In the genomic region with DNA sequence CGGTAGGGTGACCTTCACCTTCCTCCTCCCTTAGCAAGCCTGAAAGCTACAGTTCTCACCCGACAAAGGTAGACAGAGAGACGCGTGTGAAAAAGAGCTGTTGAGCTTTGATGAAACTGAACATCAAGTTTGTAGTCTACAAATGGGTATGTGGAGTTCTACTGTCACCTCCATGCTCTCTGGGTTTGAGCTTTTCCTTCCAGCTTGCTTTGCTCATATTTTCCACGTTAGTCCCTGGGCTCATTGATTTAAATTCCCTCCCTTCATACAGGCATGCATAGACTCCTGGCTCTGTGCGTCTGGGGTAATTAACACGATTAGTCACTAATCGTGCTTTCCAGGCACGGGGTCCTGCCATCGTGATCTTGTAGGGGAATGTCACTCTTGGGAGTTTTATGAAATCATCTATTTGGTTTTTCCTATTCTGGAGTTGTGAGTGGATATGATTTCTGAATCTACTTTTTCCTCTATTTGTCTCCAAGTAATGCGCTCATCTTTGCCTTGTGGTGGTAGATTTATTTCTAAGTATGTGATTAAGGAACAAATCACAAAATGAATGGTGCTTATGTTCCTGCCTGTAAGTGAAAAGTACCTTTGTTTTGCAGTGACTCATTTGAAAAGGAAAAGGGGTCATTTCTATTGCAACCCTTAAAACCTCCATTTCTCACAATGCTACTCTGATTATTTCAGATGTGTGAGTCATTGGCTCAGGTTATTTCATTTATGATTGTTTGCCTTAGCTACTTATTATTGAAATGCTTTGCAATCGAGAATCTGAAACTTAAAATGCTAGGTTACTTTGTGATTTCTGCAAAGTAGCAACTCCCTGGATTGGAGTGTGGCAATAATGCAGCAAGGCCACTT, we compare ENCODE assay signal across 8 cellular contexts.
DNase-seq lines count a peak whose midpoint lies in the region; ATAC-seq and TF ChIP-seq lines count a peak whose summit lies in the region.

No MANE protein-coding gene starts in this region.

- H4K20me1 ChIP-seq in OCI-LY3 (ENCODE audit: insufficient read depth, low read length), result no peaks in the 10 kb centered on the region

- H3K79me2 ChIP-seq in OCI-LY3 (ENCODE audit: low read length), result no peaks in the 10 kb centered on the region

- ATAC-seq in HG02852 (IDR thresholded peaks at IDR 0.05; ENCODE audit: unreplicated experiment), result peak; percentile 55

- no peak overlapping the region; the same call in 1 of the 2 replicates for H2AFZ ChIP-seq in OCI-LY3 (ENCODE audit: low read depth, low read length)

- H3K4me1 ChIP-seq in OCI-LY3 (ENCODE audit: low read length) (peaks cover 10% of the 10 kb centered on the region), duodenal mucosa (ENCODE audit: control insufficient read depth in 1 of 2, insufficient read depth in 2 of 2, low read length in 2 of 2) (peaks cover 57 to 59% of the 10 kb centered on the region in 2 donors)

- H3K9ac ChIP-seq in OCI-LY3 (ENCODE audit: low read length) (no peak overlapping the region), duodenal mucosa (ENCODE audit: low read depth in 1 of 2, low read length in 2 of 2) (no peak overlapping the region)

- intact Hi-C loops in dorsolateral prefrontal cortex (cut with DNase I), result no loop called here

- H3K36me3 ChIP-seq in OCI-LY3 (replicated peaks; ENCODE audit: low read depth, low read length), result no peaks in the 10 kb centered on the region
- H3K36me3 ChIP-seq in duodenal mucosa (ENCODE audit: control insufficient read depth in 1 of 2, insufficient read depth in 2 of 2, low read length in 2 of 2), result no peaks in the 10 kb centered on the region

- H3K27ac ChIP-seq in OCI-LY3 (ENCODE audit: low read length) (no peak overlapping the region), duodenal mucosa (ENCODE audit: low read depth, low read length) (peak overlapping the region; percentile 67), dorsolateral prefrontal cortex (peak overlapping the region in 23 of 59 donors; percentile 3 to 63 (median 23))

- peak; percentile 51 for DNase-seq in SIG-M5 treated with dmso at 0.1 percent for 504 hours (lab: John Stamatoyannopoulos, UW; ENCODE audit: unreplicated experiment)
- DNase-seq in SIG-M5 (lab: John Stamatoyannopoulos, UW), result no peak
- DNase-seq in retinal pigment epithelial cell (ENCODE audit: low read depth), result peak; percentile 88
- DNase-seq in T-helper 9 cell, result no peak
- no peak for DNase-seq in dorsolateral prefrontal cortex

- H3K4me3 ChIP-seq in OCI-LY3 (ENCODE audit: low read length) (no peak overlapping the region), duodenal mucosa (ENCODE audit: low read depth in 1 of 2, low read length in 2 of 2) (peak overlapping the region in 1 of 2 donors; percentile 44), retinal pigment epithelial cell (ENCODE audit: low read length) (peak overlapping the region; percentile 26), dorsolateral prefrontal cortex (no peak overlapping the region)

- peak overlapping the region; percentile 13 for H3K4me2 ChIP-seq in OCI-LY3 (ENCODE audit: low read length)

- TF ChIP-seq CTCF in OCI-LY3 (IDR thresholded peaks at IDR 0.05; ENCODE audit: low read depth, low read length) (no peak), retinal pigment epithelial cell (conservative IDR thresholded peaks at IDR 0.05; ENCODE audit: low read depth, low read length) (no peak), dorsolateral prefrontal cortex (IDR thresholded peaks at IDR 0.05 in 54 of 56, conservative IDR thresholded peaks at IDR 0.05 in 2 of 56; ENCODE audit: low read depth in 1 of 56, partially characterized antibody in 56 of 56) (no peak)

- H3K27me3 ChIP-seq in OCI-LY3 (ENCODE audit: low read depth, low read length) (no peaks in the 10 kb centered on the region), duodenal mucosa (ENCODE audit: control insufficient read depth in 1 of 2, insufficient read depth in 2 of 2, low read length in 2 of 2) (no peaks in the 10 kb centered on the region), dorsolateral prefrontal cortex (no peaks in the 10 kb centered on the region)

- no peaks in the 10 kb centered on the region for H3K9me3 ChIP-seq in OCI-LY3 (ENCODE audit: insufficient read depth, low read length)
- no peaks in the 10 kb centered on the region for H3K9me3 ChIP-seq in duodenal mucosa (ENCODE audit: control insufficient read depth in 1 of 2, low read length in 2 of 2)

Comparison
In these comparisons a context has a peak if more than half of its experiments do, and no peak if none do; other contexts are left out.
1. DNase-seq: peak in SIG-M5 treated with dmso at 0.1 percent for 504 hours (single experiment) and retinal pigment epithelial cell (single experiment); none in SIG-M5 (single experiment), T-helper 9 cell (single experiment) and dorsolateral prefrontal cortex (0 of 10).